Comparison of ENCODE assay signal across 16 cellular contexts in the genomic region with DNA sequence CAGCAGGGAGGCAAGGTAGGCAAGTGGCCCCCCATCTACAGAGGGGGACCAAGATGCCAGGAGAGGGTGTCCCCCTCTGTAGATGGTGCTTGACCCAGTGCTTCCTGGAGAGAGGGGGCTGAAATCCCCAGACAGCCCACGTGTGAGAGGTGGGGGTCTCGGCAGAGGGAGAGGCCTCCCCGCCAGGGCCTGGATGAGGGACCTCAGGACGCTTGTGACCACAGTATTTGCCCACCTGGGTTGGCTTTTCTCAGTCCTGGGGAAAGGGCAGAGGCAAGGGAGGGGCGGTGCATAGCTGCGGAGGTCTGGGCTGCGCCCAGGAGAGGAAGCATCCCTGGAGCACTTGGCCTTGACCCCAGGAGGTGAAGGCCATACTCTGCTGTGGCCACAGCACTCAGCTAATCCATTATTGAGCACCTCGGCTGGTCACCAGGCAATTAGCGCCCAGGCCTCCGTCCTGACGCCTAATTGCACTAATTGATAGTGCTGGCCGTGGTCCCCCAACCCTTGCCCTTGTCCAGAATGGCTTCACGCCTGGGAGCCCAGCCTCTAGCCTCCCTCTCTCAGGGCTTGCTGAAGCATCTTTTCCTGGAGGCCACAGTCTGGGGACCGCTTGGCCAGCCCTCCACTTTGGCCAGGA. TPM values are rescaled to one million over a fixed set of nuclear protein-coding genes. Genes with fewer than 3 reads are reported as not detected.
"Had no signal": no experiment of that assay in that cellular context is flagged by ENCODE, and none has a peak within 500 bp of the region (broad histone marks: within the 10 kb centered on the region; RNA-seq: fewer than 3 reads in every experiment).

No MANE protein-coding gene starts in this region.

- H3K4me3 Mint-ChIP-seq: activated CD4-positive, alpha-beta T cell treated with anti-CD3 and anti-CD28 coated beads, Interleukin-2, amount 10 ng/mL, durations not matched to agents 24 days and 14 days; activated naive CD8-positive, alpha-beta T cell; neural crest cell had no signal

- H3K27ac ChIP-seq: heart right ventricle, ovary, SJSA1, skin epidermis, upper lobe of left lung had no signal

- H3K9me3 ChIP-seq: ovary, SJSA1 had no signal

- H3K36me3 Mint-ChIP-seq: activated naive CD8-positive, alpha-beta T cell had no signal

- H3K36me3 ChIP-seq: heart right ventricle, ovary, SJSA1, upper lobe of left lung had no signal

- H3K4me3 ChIP-seq: heart right ventricle, ovary, SJSA1, skin epidermis, upper lobe of left lung had no signal

- H3K27me3 ChIP-seq: ovary, SJSA1, upper lobe of left lung had no signal

- H3K4me1 ChIP-seq: heart right ventricle, upper lobe of left lung had no signal

- H3K27me3 Mint-ChIP-seq: activated CD4-positive, alpha-beta T cell treated with anti-CD3 and anti-CD28 coated beads, Interleukin-2, amount 10 ng/mL, durations not matched to agents 24 days and 14 days had no signal

- ATAC-seq: heart right ventricle, left ventricle myocardium superior had no signal

- DNase-seq: activated CD4-positive, alpha-beta T cell treated with anti-CD3 and anti-CD28 coated beads, Interleukin-2, amount 10 ng/mL, durations not matched to agents 24 days and 14 days; effector CD4-positive, alpha-beta T cell; heart right ventricle; left ventricle myocardium superior; T-helper 9 cell had no signal

- H3K4me1 Mint-ChIP-seq: activated CD4-positive, alpha-beta T cell treated with anti-CD3 and anti-CD28 coated beads, Interleukin-2, amount 10 ng/mL, durations not matched to agents 24 days and 14 days had no signal

- H3K27ac Mint-ChIP-seq: activated CD4-positive, alpha-beta T cell treated with anti-CD3 and anti-CD28 coated beads, Interleukin-2, amount 10 ng/mL, durations not matched to agents 24 days and 14 days; activated naive CD8-positive, alpha-beta T cell had no signal

- H3K9me3 Mint-ChIP-seq: activated CD4-positive, alpha-beta T cell treated with anti-CD3 and anti-CD28 coated beads, Interleukin-2, amount 10 ng/mL, durations not matched to agents 24 days and 14 days had no signal

RNA-seq across cellular contexts. Expression of gene HMX1, which starts 30.7 kb away (rescaled TPM):
- total RNA-seq: activated CD4-positive, alpha-beta T cell treated with anti-CD3 and anti-CD28 coated beads, Interleukin-2, amount 10 ng/mL, durations not matched to agents 24 days and 14 days; aorta; bronchial epithelial cell; fibroblast of lung; frontal cortex; left ventricle myocardium superior; myocyte; ovary; upper lobe of left lung had no signal
- polyA plus RNA-seq: aorta, fibroblast of lung, heart right ventricle, ovary had no signal
